ENCODE assay signal across 8 cellular contexts in genomic region chr1:16921391-16922185, GRCh38.
DNase-seq lines count a peak whose midpoint lies in the region; ATAC-seq and TF ChIP-seq lines count a peak whose summit lies in the region.

A gene with protein sequence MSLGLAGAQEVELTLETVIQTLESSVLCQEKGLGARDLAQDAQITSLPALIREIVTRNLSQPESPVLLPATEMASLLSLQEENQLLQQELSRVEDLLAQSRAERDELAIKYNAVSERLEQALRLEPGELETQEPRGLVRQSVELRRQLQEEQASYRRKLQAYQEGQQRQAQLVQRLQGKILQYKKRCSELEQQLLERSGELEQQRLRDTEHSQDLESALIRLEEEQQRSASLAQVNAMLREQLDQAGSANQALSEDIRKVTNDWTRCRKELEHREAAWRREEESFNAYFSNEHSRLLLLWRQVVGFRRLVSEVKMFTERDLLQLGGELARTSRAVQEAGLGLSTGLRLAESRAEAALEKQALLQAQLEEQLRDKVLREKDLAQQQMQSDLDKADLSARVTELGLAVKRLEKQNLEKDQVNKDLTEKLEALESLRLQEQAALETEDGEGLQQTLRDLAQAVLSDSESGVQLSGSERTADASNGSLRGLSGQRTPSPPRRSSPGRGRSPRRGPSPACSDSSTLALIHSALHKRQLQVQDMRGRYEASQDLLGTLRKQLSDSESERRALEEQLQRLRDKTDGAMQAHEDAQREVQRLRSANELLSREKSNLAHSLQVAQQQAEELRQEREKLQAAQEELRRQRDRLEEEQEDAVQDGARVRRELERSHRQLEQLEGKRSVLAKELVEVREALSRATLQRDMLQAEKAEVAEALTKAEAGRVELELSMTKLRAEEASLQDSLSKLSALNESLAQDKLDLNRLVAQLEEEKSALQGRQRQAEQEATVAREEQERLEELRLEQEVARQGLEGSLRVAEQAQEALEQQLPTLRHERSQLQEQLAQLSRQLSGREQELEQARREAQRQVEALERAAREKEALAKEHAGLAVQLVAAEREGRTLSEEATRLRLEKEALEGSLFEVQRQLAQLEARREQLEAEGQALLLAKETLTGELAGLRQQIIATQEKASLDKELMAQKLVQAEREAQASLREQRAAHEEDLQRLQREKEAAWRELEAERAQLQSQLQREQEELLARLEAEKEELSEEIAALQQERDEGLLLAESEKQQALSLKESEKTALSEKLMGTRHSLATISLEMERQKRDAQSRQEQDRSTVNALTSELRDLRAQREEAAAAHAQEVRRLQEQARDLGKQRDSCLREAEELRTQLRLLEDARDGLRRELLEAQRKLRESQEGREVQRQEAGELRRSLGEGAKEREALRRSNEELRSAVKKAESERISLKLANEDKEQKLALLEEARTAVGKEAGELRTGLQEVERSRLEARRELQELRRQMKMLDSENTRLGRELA (N-terminal part only) (plus strand): TSS chr1:16921931. CDS start chr1:16922019, 88 bp downstream.

- peak within 1 kb of the TSS; percentile 43 for H3K9ac ChIP-seq in DND-41 (ENCODE audit: low read depth, low read length)

- no peaks in the 10 kb centered on the region for H3K9me3 ChIP-seq in DND-41 (ENCODE audit: insufficient read depth, low read length, severe bottlenecking)
- no peaks in the 10 kb centered on the region for H3K9me3 ChIP-seq in neuron (ENCODE audit: low read length)

- H3K79me2 ChIP-seq in DND-41 (ENCODE audit: insufficient read depth, low read length) = peaks cover 7% of the 10 kb centered on the region

- H3K27ac ChIP-seq in DND-41 (ENCODE audit: low read length) = peak within 1 kb of the TSS; percentile 64

- H3K36me3 ChIP-seq in DND-41 (ENCODE audit: insufficient read depth, low read length) (no peaks in the 10 kb centered on the region), neuron (ENCODE audit: insufficient read depth, low read length) (no peaks in the 10 kb centered on the region)

- peak; percentile 56 for TF ChIP-seq CTCF in DND-41 (IDR thresholded peaks at IDR 0.05; ENCODE audit: borderline replicate concordance, extremely low read depth, low read length, poor library complexity, severe bottlenecking)

- ATAC-seq in DND-41 (ENCODE audit: insufficient read depth, low read depth) = peak; percentile 97
- ATAC-seq in GM19324 (IDR thresholded peaks at IDR 0.05; ENCODE audit: low FRiP score, unreplicated experiment) = no peak
- ATAC-seq in GM19467 (IDR thresholded peaks at IDR 0.05; ENCODE audit: unreplicated experiment) = no peak

- H3K27me3 ChIP-seq in DND-41 (ENCODE audit: insufficient read depth, low read length, poor library complexity) = no peaks in the 10 kb centered on the region
- H3K27me3 ChIP-seq in neuron (ENCODE audit: insufficient read depth, low read length) = no peaks in the 10 kb centered on the region

- H3K4me3 ChIP-seq in DND-41 (ENCODE audit: low read depth in 1 of 2, low read length in 2 of 2) = peak within 1 kb of the TSS in 1 of 2 experiments; percentile 50; a peak in 2 of 4 replicates
- peak within 1 kb of the TSS; percentile 35 for H3K4me3 ChIP-seq in neuron (ENCODE audit: low read length)

- H3K4me2 ChIP-seq in DND-41 (ENCODE audit: insufficient read depth, low read length) = peak within 1 kb of the TSS; percentile 68

- H2AFZ ChIP-seq in DND-41 (ENCODE audit: low read depth, low read length) (peak within 1 kb of the TSS; percentile 50), neuron (ENCODE audit: low read depth, low read length) (no peak within 1 kb of the TSS)

- peaks cover 17% of the 10 kb centered on the region for H3K4me1 ChIP-seq in DND-41 (ENCODE audit: insufficient read depth, low read length)
- peaks cover 24% of the 10 kb centered on the region for H3K4me1 ChIP-seq in neuron (ENCODE audit: insufficient read depth, low read length)

- H4K20me1 ChIP-seq in DND-41 (ENCODE audit: insufficient read depth, low read length) = no peaks in the 10 kb centered on the region; the same call in none of the 2 replicates

- peak; percentile 88 for DNase-seq in DND-41
- peak; percentile 44 to 48 for DNase-seq in NCI-H1930 (lab: John Stamatoyannopoulos, UW)
- DNase-seq in activated CD8-positive, alpha-beta memory T cell treated with anti-CD3 and anti-CD28 coated beads, Interleukin-2, amount 50 U/mL, for 4 hours = peak; percentile 44
- DNase-seq in foreskin melanocyte = peak; percentile 79
- no peak for DNase-seq in NOMO-1 treated with DMSO at 0.1 percent for 48 hours (lab: John Stamatoyannopoulos, UW; ENCODE audit: unreplicated experiment)
